ENCODE assay signal across 1 cellular context in genomic region chr19:14006766-14007562, GRCh38.
A peak's percentile ranks its signal among the peaks of the same experiment; 100 is the strongest.
TF ChIP-seq lines count a peak whose summit lies in the region.

No MANE protein-coding gene starts in this region.

TF ChIP-seq in HepG2, 621 proteins besides CTCF, POLR2A, EP300 and RAD21 (continued from another document and continues in another):
- TF ChIP-seq ZXDC (CRISPR knock-in tag; IDR thresholded peaks at IDR 0.05) (no peak; the same call in 1 of the 2 replicates), ATF6 (CRISPR knock-in tag; conservative IDR thresholded peaks at IDR 0.05) (no peak), CEBPG (CRISPR knock-in tag; IDR thresholded peaks at IDR 0.05) (peak; percentile 14; the same call in 1 of the 2 replicates), KDM3A (CRISPR knock-in tag; IDR thresholded peaks at IDR 0.05; ENCODE audit: low read depth) (peak; percentile 59), ZNF768 (CRISPR knock-in tag; IDR thresholded peaks at IDR 0.05) (peak; percentile 53; the same call in 1 of the 2 replicates), DNMT1 (CRISPR knock-in tag; IDR thresholded peaks at IDR 0.05) (peak; percentile 29; the same call in 1 of the 2 replicates), SCMH1 (CRISPR knock-in tag; IDR thresholded peaks at IDR 0.05; ENCODE audit: borderline replicate concordance) (no peak), ATF1 (CRISPR knock-in tag; IDR thresholded peaks at IDR 0.05) (peak; percentile 96; the same call in 1 of the 2 replicates), ZNF740 (CRISPR knock-in tag; IDR thresholded peaks at IDR 0.05) (no peak), PREB (CRISPR knock-in tag; IDR thresholded peaks at IDR 0.05) (no peak), ZNF24 (IDR thresholded peaks at IDR 0.05) (no peak), HOXA9 (CRISPR knock-in tag; IDR thresholded peaks at IDR 0.05; ENCODE audit: borderline replicate concordance) (no peak), SATB2 (CRISPR knock-in tag; IDR thresholded peaks at IDR 0.05) (no peak), TMF1 (CRISPR knock-in tag; IDR thresholded peaks at IDR 0.05; ENCODE audit: low read depth) (peak; percentile 65; the same call in 1 of the 2 replicates), NCOA1 (CRISPR knock-in tag; IDR thresholded peaks at IDR 0.05) (peak; percentile 90), HNF1B (CRISPR knock-in tag; IDR thresholded peaks at IDR 0.05) (no peak), WIZ (CRISPR knock-in tag; IDR thresholded peaks at IDR 0.05) (peak; percentile 83; the same call in 1 of the 2 replicates), ZNF652 (CRISPR knock-in tag; IDR thresholded peaks at IDR 0.05; ENCODE audit: borderline replicate concordance, low read depth) (no peak), ZNF30 (CRISPR knock-in tag; IDR thresholded peaks at IDR 0.05) (peak; percentile 72; the same call in 1 of the 2 replicates), ZNF570 (CRISPR knock-in tag; IDR thresholded peaks at IDR 0.05; ENCODE audit: borderline replicate concordance) (no peak), ZNF496 (CRISPR knock-in tag; IDR thresholded peaks at IDR 0.05; ENCODE audit: insufficient replicate concordance) (no peak), HBP1 (CRISPR knock-in tag; IDR thresholded peaks at IDR 0.05; ENCODE audit: low read depth) (0 out of 2 replicates have a peak, but pooled peaks have one; percentile 78), PATZ1 (CRISPR knock-in tag; IDR thresholded peaks at IDR 0.05) (peak; percentile 80), PRDM15 (CRISPR knock-in tag; IDR thresholded peaks at IDR 0.05) (no peak), NCOR1 (IDR thresholded peaks at IDR 0.05; ENCODE audit: borderline replicate concordance, low read length) (peak; percentile 33; the same call in 1 of the 2 replicates), ZNF713 (CRISPR knock-in tag; IDR thresholded peaks at IDR 0.05) (0 out of 2 replicates have a peak, but pooled peaks have one; percentile 48), SMARCC2 (IDR thresholded peaks at IDR 0.05) (no peak), ZSCAN31 (CRISPR knock-in tag; IDR thresholded peaks at IDR 0.05; ENCODE audit: low read depth) (peak; percentile 88), EHMT2 (IDR thresholded peaks at IDR 0.05; ENCODE audit: borderline replicate concordance, low read depth, low read length) (no peak), JDP2 (CRISPR knock-in tag; IDR thresholded peaks at IDR 0.05; ENCODE audit: borderline replicate concordance) (no peak), BATF2 (CRISPR knock-in tag; IDR thresholded peaks at IDR 0.05) (no peak), DRAP1 (CRISPR knock-in tag; IDR thresholded peaks at IDR 0.05) (no peak; the same call in none of the 2 replicates), ZNF205 (CRISPR knock-in tag; IDR thresholded peaks at IDR 0.05) (no peak; the same call in 1 of the 2 replicates), ZBTB43 (CRISPR knock-in tag; conservative IDR thresholded peaks at IDR 0.05) (0 out of 2 replicates have a peak, but pooled peaks have one; percentile 28), DMAP1 (CRISPR knock-in tag; IDR thresholded peaks at IDR 0.05) (peak; percentile 81), MLXIP (CRISPR knock-in tag; IDR thresholded peaks at IDR 0.05; ENCODE audit: borderline replicate concordance) (no peak), ZNF841 (CRISPR knock-in tag; IDR thresholded peaks at IDR 0.05; ENCODE audit: borderline replicate concordance) (no peak), ZNF878 (CRISPR knock-in tag; IDR thresholded peaks at IDR 0.05) (no peak)
